Comparison of ENCODE assay signal across 8 cellular contexts in genomic region chr7:128455556-128456254, GRCh38. TPM values are rescaled to one million over a fixed set of nuclear protein-coding genes. Genes with fewer than 3 reads are reported as not detected.
DNase-seq lines count a peak whose midpoint lies in the region; ATAC-seq, FAIRE-seq and TF ChIP-seq lines count a peak whose summit lies in the region.

Gene HILPDA, plus strand, starts transcription at chr7:128455878. Its CDS starts 1,391 bp downstream, at chr7:128457269.

- peak; percentile 86 for TF ChIP-seq POLR2A in GM18505 (IDR thresholded peaks at IDR 0.05; ENCODE audit: borderline replicate concordance, extremely low read depth, insufficient read depth, insufficient read length)

- peak within 1 kb of the TSS; percentile 91 for H3K4me3 ChIP-seq in right cardiac atrium (ENCODE audit: low read length)

- H3K27me3 ChIP-seq in right cardiac atrium (ENCODE audit: control insufficient read depth, insufficient read depth) = no peaks in the 10 kb centered on the region

- intact Hi-C loops in T-helper 2 cell treated with Interferon-gamma antibody and Interleukin-4, amounts not matched to agents 100 ng/mL and 5 ng/mL, for 36 hours (cut with micrococcal nuclease) = loop anchor here (1.0 to 5.0 kb wide), 7 partner anchors 21 to 868 kb away; partner anchors contain the start of genes AHCYL2, ARF5, ATP6V1F and GCC1
- intact Hi-C loops in right cardiac atrium (cut with DNase I) = no loop called here

- FAIRE-seq in urothelium cell line (lab: Jason Lieb, UNC) = no peak

- ATAC-seq in GM18505 (IDR thresholded peaks at IDR 0.05; ENCODE audit: unreplicated experiment) = peak; percentile 88
- ATAC-seq in HG02970 (IDR thresholded peaks at IDR 0.05; ENCODE audit: low FRiP score, unreplicated experiment) = peak; percentile 88
- peak; percentile 95 to 96 for ATAC-seq in right cardiac atrium

- DNase-seq in NCI-H187 treated with DMSO at 0.1 percent for 48 hours (lab: John Stamatoyannopoulos, UW) (peak; percentile 68), anterior cingulate cortex (lab: John Stamatoyannopoulos, UW) (peak; percentile 21 to 92 (median 82)), right cardiac atrium (peak; percentile 96 to 98 (median 98)), pulmonary artery endothelial cell (ENCODE audit: low read depth, low spot score) (peak; percentile 48), urothelium cell line (ENCODE audit: low spot score) (peak; percentile 93)

- H3K4me1 ChIP-seq in right cardiac atrium (ENCODE audit: control insufficient read depth, insufficient read depth, low read length) = peaks cover 10% of the 10 kb centered on the region

- no peaks in the 10 kb centered on the region for H3K9me3 ChIP-seq in right cardiac atrium (ENCODE audit: control insufficient read depth, low read length)

- under 1% methylated on average over 63 of the region's 63 CpGs for WGBS in right cardiac atrium

- H3K27ac ChIP-seq in right cardiac atrium (ENCODE audit: low read length) = peak within 1 kb of the TSS; percentile 99

RNA-seq across cellular contexts. Expression of gene HILPDA, which starts in this region (rescaled TPM):
- 17.1 and 17.8 TPM in 2 replicates for total RNA-seq in T-helper 2 cell treated with Interferon-gamma antibody and Interleukin-4, amounts not matched to agents 100 ng/mL and 5 ng/mL, for 36 hours
- 10 to 100 TPM in 1 of 4 donors, 1 to 10 TPM in 3; 6.2 to 10.6 (median 6.6) TPM for total RNA-seq in right cardiac atrium
- polyA plus RNA-seq in right cardiac atrium = 8.3 TPM
- total RNA-seq in pulmonary artery endothelial cell = 11.7 and 14.4 TPM in 2 replicates

Comparison
In these comparisons a context has a peak if more than half of its experiments do, and no peak if none do; other contexts are left out.
1. Peak in every context shown above with its lines: DNase-seq, ATAC-seq, H3K4me3 ChIP-seq and H3K27ac ChIP-seq.
2. DNase-seq: peak in every context shown above with its lines; median percentile 98 in right cardiac atrium; 93 in urothelium cell line; 82 in anterior cingulate cortex; 68 in NCI-H187 treated with DMSO at 0.1 percent for 48 hours; 48 in pulmonary artery endothelial cell.